ENCODE assay signal across 8 cellular contexts in the genomic region with DNA sequence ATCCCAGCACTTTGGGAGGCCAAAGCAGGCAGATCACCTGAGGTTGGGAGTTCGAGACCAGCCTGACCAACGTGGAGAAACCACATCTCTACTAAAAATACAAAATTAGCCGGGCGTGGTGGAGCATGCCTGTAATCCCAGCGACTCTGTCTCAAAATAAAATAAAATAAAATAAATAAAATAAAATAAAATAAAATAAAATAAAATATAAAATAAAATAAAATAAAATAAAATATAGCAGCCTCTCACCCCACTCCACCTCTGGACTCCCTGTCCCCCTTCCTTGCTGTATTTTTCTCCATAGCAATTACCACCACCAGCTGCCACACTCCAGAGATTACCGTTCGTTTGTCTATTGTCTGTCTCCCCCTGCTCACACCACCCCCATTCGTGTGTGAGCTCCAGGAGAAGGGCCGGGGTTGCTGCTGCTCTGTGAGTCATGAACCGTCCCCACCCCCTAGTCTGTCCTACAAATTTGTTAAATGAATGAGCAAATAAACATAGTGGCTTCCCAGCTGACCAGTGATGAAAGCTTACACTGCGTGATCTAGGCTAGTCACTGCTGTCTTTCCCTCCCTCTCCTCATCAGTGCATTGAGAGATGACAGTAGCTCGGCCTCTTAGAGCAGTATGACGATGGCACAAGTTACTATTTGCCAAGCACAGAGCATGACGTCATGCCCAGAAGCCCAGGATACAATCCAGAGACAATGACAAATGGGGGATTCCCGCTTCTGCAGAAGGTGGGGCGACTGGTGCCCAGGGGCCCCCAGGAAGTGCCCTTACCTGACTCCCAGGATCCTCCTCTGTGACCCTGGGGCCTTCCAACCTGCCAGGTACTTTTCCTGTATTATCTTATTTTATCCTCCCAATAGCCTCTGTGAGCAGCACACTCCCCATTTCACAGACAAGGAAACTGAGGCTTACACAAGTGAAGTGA. TPM values are rescaled to one million over a fixed set of nuclear protein-coding genes. Genes with fewer than 3 reads are reported as not detected.
A peak's percentile ranks its signal among the peaks of the same experiment; 100 is the strongest.
DNase-seq lines count a peak whose midpoint lies in the region; ATAC-seq and TF ChIP-seq lines count a peak whose summit lies in the region.

No MANE protein-coding gene starts in this region.

- RAD21 ChIA-PET in HCT116 (lab: Charles Lee; ENCODE audit: low non-redundant PET in 1 of 2, low total read pairs in 2 of 2, uncharacterized antibody in 2 of 2, unreplicated experiment in 2 of 2), result interaction anchor here in 1 of 2 experiments (0.9 kb wide), 1 partner anchor 19 kb away, joined by 3 read pairs; no protein-coding TSS in a partner anchor

- H3K4me1 ChIP-seq in HCT116 (ENCODE audit: control insufficient read depth in 1 of 2, insufficient read depth in 2 of 2, low read length in 2 of 2) (peaks cover 67 to 94% of the 10 kb centered on the region in 2 experiments), esophagus muscularis mucosa (peaks cover 10 to 33% (median 26%) of the 10 kb centered on the region in 4 donors)

- H3K79me2 ChIP-seq in HCT116 (ENCODE audit: insufficient read depth, low read length), result no peaks in the 10 kb centered on the region

- H4K20me1 ChIP-seq in HCT116 (ENCODE audit: insufficient read depth), result no peaks in the 10 kb centered on the region

- TF ChIP-seq RAD21 in HCT116 (IDR thresholded peaks at IDR 0.05; ENCODE audit: low read depth), result no peak

- WGBS in esophagus muscularis mucosa, result 46% methylated on average over 16 of the region's 16 CpGs

- H3K27me3 ChIP-seq in HCT116 (ENCODE audit: insufficient read depth, low read length) (no peaks in the 10 kb centered on the region), esophagus muscularis mucosa (peaks cover 0 to 6% (median 0%) of the 10 kb centered on the region in 4 donors)

- no TSS peak for BruUV-seq in HCT116 (replicated peaks; lab: Mats Ljungman, UMichigan)

- TF ChIP-seq EP300 in esophagus muscularis mucosa (IDR thresholded peaks at IDR 0.05), result no peak

- no peak for TF ChIP-seq POLR2A in HCT116 (IDR thresholded peaks at IDR 0.05; ENCODE audit: borderline replicate concordance, extremely low read depth, insufficient read depth, insufficient read length)
- no peak for TF ChIP-seq POLR2A in esophagus muscularis mucosa (IDR thresholded peaks at IDR 0.05; ENCODE audit: low read depth)

- DNase-seq in AG09309 (ENCODE audit: low read depth), result peak; percentile 82
- DNase-seq in HCT116 (ENCODE audit: low read depth, low spot score), result no peak
- DNase-seq in RWPE1 (ENCODE audit: low spot score), result peak; percentile 87
- peak; percentile 93 for DNase-seq in fibroblast of the aortic adventitia (ENCODE audit: low read depth)
- peak; percentile 94 for DNase-seq in stromal cell of bone marrow (ENCODE audit: low read depth)
- DNase-seq in esophagus muscularis mucosa (ENCODE audit: extremely low spot score), result no peak

- peak overlapping the region; percentile 27 for H3K27ac ChIP-seq in HCT116 (ENCODE audit: low read depth, low read length)
- H3K27ac ChIP-seq in RWPE1, result peak overlapping the region; percentile 72
- H3K27ac ChIP-seq in esophagus muscularis mucosa (replicated peaks in 1 of 4), result peak overlapping the region in 1 of 4 donors; percentile 16

- CTCF ChIA-PET in HCT116 (lab: Charles Lee), result interaction anchor here (0.7 to 1.1 kb wide), 3 partner anchors 19 to 82 kb away, joined by 3 read pairs; no protein-coding TSS in a partner anchor
- CTCF ChIA-PET in RWPE1 (lab: Yijun Ruan, JAX), result interaction anchor here (0.6 kb wide), 1 partner anchor 13 kb away, joined by 3 read pairs; no protein-coding TSS in a partner anchor

- no peak for TF ChIP-seq CTCF in AG09309 (IDR thresholded peaks at IDR 0.05; ENCODE audit: control insufficient read depth, insufficient read depth, low read depth, low read length, missing control alignments)
- TF ChIP-seq CTCF in HCT116 (IDR thresholded peaks at IDR 0.05 in 2 of 3, conservative IDR thresholded peaks at IDR 0.05 in 1 of 3; ENCODE audit: borderline replicate concordance in 1 of 3, insufficient read depth in 1 of 3, low read depth in 2 of 3, low read length in 2 of 3), result no peak
- no peak for TF ChIP-seq CTCF in RWPE1 (conservative IDR thresholded peaks at IDR 0.05; ENCODE audit: low read depth)
- no peak for TF ChIP-seq CTCF in fibroblast of the aortic adventitia (IDR thresholded peaks at IDR 0.05; ENCODE audit: insufficient read depth, low read length)
- no peak for TF ChIP-seq CTCF in esophagus muscularis mucosa (IDR thresholded peaks at IDR 0.05)

- ATAC-seq in HCT116 (peak; percentile 31), GM21576 (IDR thresholded peaks at IDR 0.05; ENCODE audit: unreplicated experiment) (no peak), HG02852 (IDR thresholded peaks at IDR 0.05; ENCODE audit: unreplicated experiment) (no peak)

- H3K4me3 ChIP-seq in AG09309 (ENCODE audit: control insufficient read depth, low read depth, low read length) (no peak overlapping the region), HCT116 (replicated peaks in 1 of 2; ENCODE audit: low read depth in 1 of 2, low read length in 2 of 2) (peak overlapping the region in 1 of 2 experiments; percentile 25; a peak in 1 of 4 replicates), fibroblast of the aortic adventitia (ENCODE audit: low read depth, low read length) (no peak overlapping the region), esophagus muscularis mucosa (no peak overlapping the region)

- H3K9ac ChIP-seq in HCT116 (ENCODE audit: low read length), result peak overlapping the region; percentile 36; the same call in 1 of the 2 replicates

- intact Hi-C loops in HCT116 (cut with micrococcal nuclease) (no loop called here), esophagus muscularis mucosa (cut with DNase I) (no loop called here)

- no peaks in the 10 kb centered on the region for H3K9me2 ChIP-seq in HCT116 (ENCODE audit: insufficient read depth)

- POLR2A ChIA-PET in HCT116 (lab: Charles Lee), result interaction anchor here (0.7 to 4.7 kb wide), 8 partner anchors 8 to 87 kb away, joined by 3 to 30 read pairs (median 11); no protein-coding TSS in a partner anchor
- POLR2A ChIA-PET in RWPE1 (lab: Yijun Ruan, JAX; ENCODE audit: low non-redundant PET), result interaction anchor here (1.5 kb wide), 1 partner anchor 17 kb away, joined by 3 read pairs; no protein-coding TSS in a partner anchor

- no peaks in the 10 kb centered on the region for H3K36me3 ChIP-seq in HCT116 (ENCODE audit: control insufficient read depth in 1 of 2, insufficient read depth in 2 of 2, low read length in 2 of 2)
- H3K36me3 ChIP-seq in esophagus muscularis mucosa, result no peaks in the 10 kb centered on the region

- H2AFZ ChIP-seq in HCT116 (ENCODE audit: low read depth, low read length, poor library complexity, severe bottlenecking), result no peak overlapping the region

- H3K9me3 ChIP-seq in HCT116 (ENCODE audit: control insufficient read depth in 1 of 2, insufficient read depth in 1 of 2, low read depth in 1 of 2, low read length in 2 of 2) (no peaks in the 10 kb centered on the region), esophagus muscularis mucosa (no peaks in the 10 kb centered on the region)

- peak overlapping the region; percentile 86 for H3K4me2 ChIP-seq in HCT116 (ENCODE audit: low read length)

TF ChIP-seq in HCT116, 20 proteins besides CTCF, POLR2A, EP300 and RAD21 (continues in another document):
- TF ChIP-seq SRF (IDR thresholded peaks at IDR 0.05; ENCODE audit: low read depth) (no peak), ZNF274 (IDR thresholded peaks at IDR 0.05; ENCODE audit: low read depth, low read length) (no peak), TCF7L2 (IDR thresholded peaks at IDR 0.05; ENCODE audit: borderline replicate concordance, extremely low read depth, insufficient read depth, insufficient read length) (peak; percentile 33), SIN3A (IDR thresholded peaks at IDR 0.05; ENCODE audit: low read depth) (no peak), CBX3 (IDR thresholded peaks at IDR 0.05; ENCODE audit: low read depth) (no peak), JUND (IDR thresholded peaks at IDR 0.05) (no peak), POLR2AphosphoS5 (IDR thresholded peaks at IDR 0.05; ENCODE audit: low read depth, low read length) (peak; percentile 12; the same call in 1 of the 2 replicates), SP1 (IDR thresholded peaks at IDR 0.05; ENCODE audit: low read depth) (no peak), CEBPB (IDR thresholded peaks at IDR 0.05; ENCODE audit: low read depth) (no peak)
- TF ChIP-seq, protein P1, sequence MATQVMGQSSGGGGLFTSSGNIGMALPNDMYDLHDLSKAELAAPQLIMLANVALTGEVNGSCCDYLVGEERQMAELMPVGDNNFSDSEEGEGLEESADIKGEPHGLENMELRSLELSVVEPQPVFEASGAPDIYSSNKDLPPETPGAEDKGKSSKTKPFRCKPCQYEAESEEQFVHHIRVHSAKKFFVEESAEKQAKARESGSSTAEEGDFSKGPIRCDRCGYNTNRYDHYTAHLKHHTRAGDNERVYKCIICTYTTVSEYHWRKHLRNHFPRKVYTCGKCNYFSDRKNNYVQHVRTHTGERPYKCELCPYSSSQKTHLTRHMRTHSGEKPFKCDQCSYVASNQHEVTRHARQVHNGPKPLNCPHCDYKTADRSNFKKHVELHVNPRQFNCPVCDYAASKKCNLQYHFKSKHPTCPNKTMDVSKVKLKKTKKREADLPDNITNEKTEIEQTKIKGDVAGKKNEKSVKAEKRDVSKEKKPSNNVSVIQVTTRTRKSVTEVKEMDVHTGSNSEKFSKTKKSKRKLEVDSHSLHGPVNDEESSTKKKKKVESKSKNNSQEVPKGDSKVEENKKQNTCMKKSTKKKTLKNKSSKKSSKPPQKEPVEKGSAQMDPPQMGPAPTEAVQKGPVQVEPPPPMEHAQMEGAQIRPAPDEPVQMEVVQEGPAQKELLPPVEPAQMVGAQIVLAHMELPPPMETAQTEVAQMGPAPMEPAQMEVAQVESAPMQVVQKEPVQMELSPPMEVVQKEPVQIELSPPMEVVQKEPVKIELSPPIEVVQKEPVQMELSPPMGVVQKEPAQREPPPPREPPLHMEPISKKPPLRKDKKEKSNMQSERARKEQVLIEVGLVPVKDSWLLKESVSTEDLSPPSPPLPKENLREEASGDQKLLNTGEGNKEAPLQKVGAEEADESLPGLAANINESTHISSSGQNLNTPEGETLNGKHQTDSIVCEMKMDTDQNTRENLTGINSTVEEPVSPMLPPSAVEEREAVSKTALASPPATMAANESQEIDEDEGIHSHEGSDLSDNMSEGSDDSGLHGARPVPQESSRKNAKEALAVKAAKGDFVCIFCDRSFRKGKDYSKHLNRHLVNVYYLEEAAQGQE (IDR thresholded peaks at IDR 0.05; ENCODE audit: low read depth), result no peak
- TF ChIP-seq, protein P2, sequence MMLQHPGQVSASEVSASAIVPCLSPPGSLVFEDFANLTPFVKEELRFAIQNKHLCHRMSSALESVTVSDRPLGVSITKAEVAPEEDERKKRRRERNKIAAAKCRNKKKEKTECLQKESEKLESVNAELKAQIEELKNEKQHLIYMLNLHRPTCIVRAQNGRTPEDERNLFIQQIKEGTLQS (IDR thresholded peaks at IDR 0.05), result no peak

RNA-seq across cellular contexts. Expression of a gene that starts 8.3 kb away (rescaled TPM):
- total RNA-seq in HCT116 (2021; ENCODE audit: unreplicated experiment) (164 TPM), fibroblast of the aortic adventitia (ENCODE audit: low replicate concordance) (7.8 and 7.9 TPM in 2 replicates), esophagus muscularis mucosa (10 to 100 TPM in 2 of 4 donors, 1 to 10 TPM in 2; 5.8 to 15.7 (median 11.3) TPM)
- 167 and 209 TPM in 2 replicates for polyA plus RNA-seq in HCT116 (2012)

RNA-seq across cellular contexts. Expression of a gene that starts 48.3 kb away (rescaled TPM):
- total RNA-seq in HCT116 (2021; ENCODE audit: unreplicated experiment), result 59.7 TPM
- polyA plus RNA-seq in HCT116 (2012), result 47.5 and 50.2 TPM in 2 replicates
- 2.8 and 12.1 TPM in 2 replicates for total RNA-seq in fibroblast of the aortic adventitia (ENCODE audit: low replicate concordance)
- total RNA-seq in esophagus muscularis mucosa, result 1 to 10 TPM; 3.3 to 4.6 (median 3.9) TPM

Comparison
In these comparisons a context has a peak if more than half of its experiments do, and no peak if none do; other contexts are left out.
1. DNase-seq: peak in AG09309 (single experiment), RWPE1 (single experiment), fibroblast of the aortic adventitia (single experiment) and stromal cell of bone marrow (single experiment); none in HCT116 (single experiment) and esophagus muscularis mucosa (single experiment).